Comparison of ENCODE assay signal across 16 cellular contexts in genomic region chrX:50996930-50997329, GRCh38.
"Had no signal": no experiment of that assay in that cellular context is flagged by ENCODE, and none has a peak within 500 bp of the region (broad histone marks: within the 10 kb centered on the region; RNA-seq: fewer than 3 reads in every experiment).

No MANE protein-coding gene starts in this region.

- H3K36me3 ChIP-seq: adrenal gland, right atrium auricular region, tibial artery had no signal

- DNase-seq: activated CD4-positive, alpha-beta memory T cell treated with anti-CD3 and anti-CD28 coated beads, Interleukin-2, amount 10 ng/mL, durations not matched to agents 7 days and 5 days; activated CD4-positive, alpha-beta T cell treated with anti-CD3 and anti-CD28 coated beads for 4 hours; activated T-cell treated with anti-CD3 and anti-CD28 coated beads, Interleukin-2, amount 50 U/mL, for 24 hours; adrenal gland; dorsolateral prefrontal cortex; kidney; stimulated activated CD4-positive, alpha-beta T cell treated with anti-CD3 and anti-CD28 coated beads, Interleukin-15, amount 100 ng/mL, for 24 hours; stimulated activated CD4-positive, alpha-beta T cell treated with anti-CD3 and anti-CD28 coated beads, Interleukin-4, amount 100 ng/mL, for 1 hour; stimulated activated naive B cell treated with anti-CD40 and anti-IgM and Interleukin-4, amounts not matched to agents 10 μg/mL and 1 μg/mL and 100 μg/mL, for 72 hours; tibial artery had no signal

- H3K9me3 ChIP-seq: adrenal gland, right atrium auricular region, tibial artery had no signal

- H3K27me3 ChIP-seq: adrenal gland, right atrium auricular region, tibial artery had no signal

- H3K27ac Mint-ChIP-seq: activated CD4-positive, alpha-beta memory T cell treated with anti-CD3 and anti-CD28 coated beads, Interleukin-2, amount 10 ng/mL, durations not matched to agents 7 days and 5 days; activated naive CD4-positive, alpha-beta T cell treated with anti-CD3 and anti-CD28 coated beads, Interleukin-2, amount 50 U/mL, for 24 hours; activated T-cell treated with anti-CD3 and anti-CD28 coated beads, Interleukin-2, amount 50 U/mL, for 24 hours; nephron; progenitor cell of endocrine pancreas; stimulated activated naive B cell treated with anti-CD40 and anti-IgM and Interleukin-4, amounts not matched to agents 10 μg/mL and 1 μg/mL and 100 μg/mL, for 72 hours had no signal

- H3K4me1 ChIP-seq: adrenal gland, right atrium auricular region, tibial artery had no signal

- ATAC-seq: stimulated activated naive B cell treated with anti-CD40 and anti-IgM and Interleukin-4, amounts not matched to agents 10 μg/mL and 1 μg/mL and 100 μg/mL, for 72 hours had no signal

- H3K27ac ChIP-seq: adrenal gland, dorsolateral prefrontal cortex, right atrium auricular region, skin epidermis, tibial artery, VCaP had no signal

- H3K36me3 Mint-ChIP-seq: activated naive CD4-positive, alpha-beta T cell treated with anti-CD3 and anti-CD28 coated beads, Interleukin-2, amount 50 U/mL, for 24 hours; stimulated activated naive B cell treated with anti-CD40 and anti-IgM and Interleukin-4, amounts not matched to agents 10 μg/mL and 1 μg/mL and 100 μg/mL, for 72 hours had no signal

- H3K27me3 Mint-ChIP-seq: activated naive CD4-positive, alpha-beta T cell treated with anti-CD3 and anti-CD28 coated beads, Interleukin-2, amount 50 U/mL, for 24 hours; progenitor cell of endocrine pancreas had no signal

- H3K9me3 Mint-ChIP-seq: activated CD4-positive, alpha-beta memory T cell treated with anti-CD3 and anti-CD28 coated beads, Interleukin-2, amount 10 ng/mL, durations not matched to agents 7 days and 5 days; activated naive CD4-positive, alpha-beta T cell treated with anti-CD3 and anti-CD28 coated beads, Interleukin-2, amount 50 U/mL, for 24 hours; activated T-cell treated with anti-CD3 and anti-CD28 coated beads, Interleukin-2, amount 50 U/mL, for 24 hours; nephron; stimulated activated naive B cell treated with anti-CD40 and anti-IgM and Interleukin-4, amounts not matched to agents 10 μg/mL and 1 μg/mL and 100 μg/mL, for 72 hours had no signal

- H3K4me3 ChIP-seq: adrenal gland, dorsolateral prefrontal cortex, right atrium auricular region, skin epidermis, tibial artery had no signal

- H3K4me3 Mint-ChIP-seq: activated CD4-positive, alpha-beta memory T cell treated with anti-CD3 and anti-CD28 coated beads, Interleukin-2, amount 10 ng/mL, durations not matched to agents 7 days and 5 days; activated naive CD4-positive, alpha-beta T cell treated with anti-CD3 and anti-CD28 coated beads, Interleukin-2, amount 50 U/mL, for 24 hours; activated T-cell treated with anti-CD3 and anti-CD28 coated beads, Interleukin-2, amount 50 U/mL, for 24 hours; nephron; stimulated activated naive B cell treated with anti-CD40 and anti-IgM and Interleukin-4, amounts not matched to agents 10 μg/mL and 1 μg/mL and 100 μg/mL, for 72 hours had no signal

- H3K4me1 Mint-ChIP-seq: activated CD4-positive, alpha-beta memory T cell treated with anti-CD3 and anti-CD28 coated beads, Interleukin-2, amount 10 ng/mL, durations not matched to agents 7 days and 5 days; activated naive CD4-positive, alpha-beta T cell treated with anti-CD3 and anti-CD28 coated beads, Interleukin-2, amount 50 U/mL, for 24 hours; stimulated activated naive B cell treated with anti-CD40 and anti-IgM and Interleukin-4, amounts not matched to agents 10 μg/mL and 1 μg/mL and 100 μg/mL, for 72 hours had no signal
